ENCODE assay signal across 18 cellular contexts in genomic region chr2:179434357-179434756, GRCh38.
A peak's percentile ranks its signal among the peaks of the same experiment; 100 is the strongest.
DNase-seq lines count a peak whose midpoint lies in the region; ATAC-seq and TF ChIP-seq lines count a peak whose summit lies in the region.
"Had no signal": no experiment of that assay in that cellular context is flagged by ENCODE, and none has a peak within 500 bp of the region (broad histone marks: within the 10 kb centered on the region; RNA-seq: fewer than 3 reads in every experiment).

No MANE protein-coding gene starts in this region.

- 95 to 100% methylated on average over 1 of the region's 1 CpG for WGBS in GM23248 (ENCODE audit: low coverage in 1 of 2, low lambda C conversion rate in 2 of 2, missing lambda C conversion rate in 2 of 2), 2 experiments

- H3K36me3 Mint-ChIP-seq in WTC11 (no peaks in the 10 kb centered on the region), neural progenitor cell (no peaks in the 10 kb centered on the region), Caco-2 (ENCODE audit: insufficient read depth, unreplicated experiment) (no peaks in the 10 kb centered on the region)
- H3K36me3 Mint-ChIP-seq: CD14-positive monocyte; CD4-positive, alpha-beta memory T cell had no signal

- H3K27me3 ChIP-seq in GM23248 (replicated peaks; ENCODE audit: insufficient read depth) (no peaks in the 10 kb centered on the region), HCT116 (ENCODE audit: insufficient read depth, low read length) (no peaks in the 10 kb centered on the region), neural progenitor cell (no peaks in the 10 kb centered on the region), SJCRH30 (no peaks in the 10 kb centered on the region), Caco-2 (replicated peaks; ENCODE audit: control insufficient read depth, insufficient read depth, low read length) (no peaks in the 10 kb centered on the region)

- no peak for TF ChIP-seq POLR2A in HCT116 (IDR thresholded peaks at IDR 0.05; ENCODE audit: borderline replicate concordance, extremely low read depth, insufficient read depth, insufficient read length)

- ATAC-seq in HCT116 (no peak; the same call in 1 of the 2 replicates), WTC11 (peak; percentile 56)
- ATAC-seq: A549, GM12878 had no signal

- RAD21 ChIA-PET in HCT116 (lab: Charles Lee; ENCODE audit: low non-redundant PET in 1 of 2, low total read pairs in 2 of 2, uncharacterized antibody in 2 of 2, unreplicated experiment in 2 of 2) = no interaction called here

- H3K27me3 Mint-ChIP-seq in WTC11 (ENCODE audit: low read depth) = no peaks in the 10 kb centered on the region
- peaks cover 3% of the 10 kb centered on the region for H3K27me3 Mint-ChIP-seq in neural progenitor cell (ENCODE audit: insufficient read depth, low read depth)
- no peaks in the 10 kb centered on the region for H3K27me3 Mint-ChIP-seq in Caco-2 (ENCODE audit: insufficient read depth, unreplicated experiment)

- H3K27ac ChIP-seq in GM23248 = no peak overlapping the region
- H3K27ac ChIP-seq in HCT116 (ENCODE audit: low read depth, low read length) = no peak overlapping the region
- H3K27ac ChIP-seq in neural progenitor cell = no peak overlapping the region
- no peak overlapping the region for H3K27ac ChIP-seq in SJCRH30
- H3K27ac ChIP-seq: A549 had no signal

- H3K9me2 ChIP-seq in GM23248 (ENCODE audit: insufficient read depth) (no peaks in the 10 kb centered on the region), HCT116 (ENCODE audit: insufficient read depth) (no peaks in the 10 kb centered on the region)

- intact Hi-C loops in HCT116 (cut with micrococcal nuclease) (no loop called here), Caco-2 (cut with micrococcal nuclease; ENCODE audit: unreplicated experiment) (no loop called here)

- H3K27ac Mint-ChIP-seq in WTC11 (no peak overlapping the region; the same call in 1 of the 2 replicates), neural progenitor cell (no peak overlapping the region), Caco-2 (ENCODE audit: unreplicated experiment) (no peak overlapping the region)
- H3K27ac Mint-ChIP-seq: CD14-positive monocyte; CD4-positive, alpha-beta memory T cell had no signal

- no peak overlapping the region for H3K9ac ChIP-seq in GM23248
- H3K9ac ChIP-seq in HCT116 (ENCODE audit: low read length) = no peak overlapping the region
- H3K9ac ChIP-seq in neural progenitor cell = no peak overlapping the region

- peaks cover 4% of the 10 kb centered on the region for H3K4me1 ChIP-seq in GM23248 (ENCODE audit: insufficient read depth)
- H3K4me1 ChIP-seq in HCT116 (ENCODE audit: control insufficient read depth in 1 of 2, insufficient read depth in 2 of 2, low read length in 2 of 2) = no peaks in the 10 kb centered on the region
- peaks cover 10% of the 10 kb centered on the region for H3K4me1 ChIP-seq in neural progenitor cell
- H3K4me1 ChIP-seq in SJCRH30 = no peaks in the 10 kb centered on the region
- no peaks in the 10 kb centered on the region for H3K4me1 ChIP-seq in Caco-2
- H3K4me1 ChIP-seq: A549 had no signal

- no peaks in the 10 kb centered on the region for H3K9me3 ChIP-seq in GM23248 (ENCODE audit: low read depth)
- no peaks in the 10 kb centered on the region for H3K9me3 ChIP-seq in HCT116 (ENCODE audit: control insufficient read depth in 1 of 2, insufficient read depth in 1 of 2, low read depth in 1 of 2, low read length in 2 of 2)
- H3K9me3 ChIP-seq in neural progenitor cell (ENCODE audit: low read depth) = no peaks in the 10 kb centered on the region
- H3K9me3 ChIP-seq in SJCRH30 (replicated peaks) = no peaks in the 10 kb centered on the region
- no peaks in the 10 kb centered on the region for H3K9me3 ChIP-seq in Caco-2
- H3K9me3 ChIP-seq: A549 had no signal

- H3K79me2 ChIP-seq in GM23248 (ENCODE audit: insufficient read depth) = no peaks in the 10 kb centered on the region
- H3K79me2 ChIP-seq in HCT116 (ENCODE audit: insufficient read depth, low read length) = no peaks in the 10 kb centered on the region
- H3K79me2 ChIP-seq in neural progenitor cell (ENCODE audit: low read depth) = no peaks in the 10 kb centered on the region

- in situ Hi-C loops in GM23248 (cut with MboI) = no loop called here

- H3K9me3 Mint-ChIP-seq in WTC11 (no peaks in the 10 kb centered on the region), neural progenitor cell (no peaks in the 10 kb centered on the region), Caco-2 (ENCODE audit: unreplicated experiment) (no peaks in the 10 kb centered on the region)
- H3K9me3 Mint-ChIP-seq: CD14-positive monocyte; CD4-positive, alpha-beta memory T cell had no signal

- TF ChIP-seq CTCF in HCT116 (IDR thresholded peaks at IDR 0.05 in 2 of 3, conservative IDR thresholded peaks at IDR 0.05 in 1 of 3; ENCODE audit: borderline replicate concordance in 1 of 3, insufficient read depth in 1 of 3, low read depth in 2 of 3, low read length in 2 of 3) = no peak
- no peak for TF ChIP-seq CTCF in WTC11 (IDR thresholded peaks at IDR 0.05)
- peak; percentile 9 for TF ChIP-seq CTCF in neural progenitor cell (IDR thresholded peaks at IDR 0.05)
- no peak for TF ChIP-seq CTCF in Caco-2 (IDR thresholded peaks at IDR 0.05; ENCODE audit: insufficient read depth in 1 of 2, low read depth in 1 of 2, low read length in 1 of 2, severe bottlenecking in 1 of 2, unreplicated experiment in 1 of 2)

- BruUV-seq in HCT116 (replicated peaks; lab: Mats Ljungman, UMichigan) = no TSS peak
- no TSS peak for BruUV-seq in Caco-2 (replicated peaks; lab: Mats Ljungman, UMichigan)

- H3K4me3 Mint-ChIP-seq in WTC11 (no peak overlapping the region), neural progenitor cell (no peak overlapping the region), Caco-2 (ENCODE audit: unreplicated experiment) (no peak overlapping the region)
- H3K4me3 Mint-ChIP-seq: CD14-positive monocyte; CD4-positive, alpha-beta memory T cell had no signal

- peak overlapping the region; percentile 75 for H2AFZ ChIP-seq in GM23248
- H2AFZ ChIP-seq in HCT116 (ENCODE audit: low read depth, low read length, poor library complexity, severe bottlenecking) = no peak overlapping the region
- H2AFZ ChIP-seq in neural progenitor cell (replicated peaks) = no peak overlapping the region

- H4K20me1 ChIP-seq in GM23248 (ENCODE audit: insufficient read depth) (no peaks in the 10 kb centered on the region), HCT116 (ENCODE audit: insufficient read depth) (no peaks in the 10 kb centered on the region), neural progenitor cell (ENCODE audit: low read depth) (no peaks in the 10 kb centered on the region)

- no peaks in the 10 kb centered on the region for H3K36me3 ChIP-seq in GM23248 (ENCODE audit: low read depth)
- H3K36me3 ChIP-seq in HCT116 (ENCODE audit: control insufficient read depth in 1 of 2, insufficient read depth in 2 of 2, low read length in 2 of 2) = no peaks in the 10 kb centered on the region
- H3K36me3 ChIP-seq in neural progenitor cell = no peaks in the 10 kb centered on the region
- no peaks in the 10 kb centered on the region for H3K36me3 ChIP-seq in SJCRH30
- no peaks in the 10 kb centered on the region for H3K36me3 ChIP-seq in Caco-2 (ENCODE audit: control insufficient read depth, insufficient read depth, low read length)

- H3K4me1 Mint-ChIP-seq in WTC11 = peaks cover 34% of the 10 kb centered on the region
- peaks cover 4% of the 10 kb centered on the region for H3K4me1 Mint-ChIP-seq in neural progenitor cell
- H3K4me1 Mint-ChIP-seq in Caco-2 (ENCODE audit: low read depth, unreplicated experiment) = peaks cover 1% of the 10 kb centered on the region
- H3K4me1 Mint-ChIP-seq: CD14-positive monocyte; CD4-positive, alpha-beta memory T cell had no signal

- DNase-seq in GM23248 (no peak), HCT116 (ENCODE audit: low read depth, low spot score) (no peak), WTC11 (ENCODE audit: low spot score) (no peak), neural progenitor cell (ENCODE audit: low spot score) (no peak), C1 segment of cervical spinal cord (lab: John Stamatoyannopoulos, UW) (no peak), SJCRH30 (no peak), Caco-2 (no peak)
- DNase-seq: AML-193; Calu3; CD4-positive, alpha-beta memory T cell; DMS53; DND-41; EL; HCEC 1CT; KG1 had no signal

- H3K4me2 ChIP-seq in GM23248 (ENCODE audit: unreplicated experiment) (no peak overlapping the region), HCT116 (ENCODE audit: low read length) (no peak overlapping the region), neural progenitor cell (no peak overlapping the region)
- H3K4me2 ChIP-seq: A549 had no signal

- CTCF ChIA-PET in HCT116 (lab: Charles Lee) = interaction anchor here (0.6 kb wide), 1 partner anchor 11 kb away, joined by 3 read pairs; no protein-coding TSS in a partner anchor
- CTCF ChIA-PET in WTC11 (lab: Charles Lee) = interaction anchor here (0.9 to 1.0 kb wide), 4 partner anchors 9 to 23 kb away, joined by 3 to 4 read pairs (median 3); no protein-coding TSS in a partner anchor
- CTCF ChIA-PET in Caco-2 (lab: Charles Lee) = no interaction called here

- POLR2A ChIA-PET in HCT116 (lab: Charles Lee) = no interaction called here
- POLR2A ChIA-PET in WTC11 (lab: Charles Lee) = no interaction called here
- POLR2A ChIA-PET in Caco-2 (lab: Charles Lee) = no interaction called here

- H3K4me3 ChIP-seq in GM23248 (no peak overlapping the region), HCT116 (replicated peaks in 1 of 2; ENCODE audit: low read depth in 1 of 2, low read length in 2 of 2) (no peak overlapping the region), neural progenitor cell (no peak overlapping the region), SJCRH30 (no peak overlapping the region), Caco-2 (ENCODE audit: low read depth, low read length) (no peak overlapping the region)
- H3K4me3 ChIP-seq: A549, GM12878 had no signal

- TF ChIP-seq RAD21 in HCT116 (IDR thresholded peaks at IDR 0.05; ENCODE audit: low read depth) = peak; percentile 15; the same call in 1 of the 2 replicates

- H3F3A ChIP-seq in GM23248 (ENCODE audit: insufficient read depth) (no peaks in the 10 kb centered on the region), neural progenitor cell (ENCODE audit: low read depth) (peaks cover 14% of the 10 kb centered on the region)

TF ChIP-seq in WTC11, 78 proteins besides CTCF, POLR2A, EP300 and RAD21 (continues in another document):
- TF ChIP-seq MXD4 (CRISPR knock-in tag; IDR thresholded peaks at IDR 0.05; ENCODE audit: borderline replicate concordance) = no peak
- no peak for TF ChIP-seq ZNF219 (CRISPR knock-in tag; IDR thresholded peaks at IDR 0.05; ENCODE audit: borderline replicate concordance)
- TF ChIP-seq TEAD4 (CRISPR knock-in tag; IDR thresholded peaks at IDR 0.05) = no peak
- TF ChIP-seq HMGA2 (CRISPR knock-in tag; IDR thresholded peaks at IDR 0.05) = no peak
- TF ChIP-seq ZNF232 (CRISPR knock-in tag; IDR thresholded peaks at IDR 0.05) = no peak
- TF ChIP-seq ESRRA (CRISPR knock-in tag; IDR thresholded peaks at IDR 0.05; ENCODE audit: borderline replicate concordance) = no peak
- TF ChIP-seq KAT7 (CRISPR knock-in tag; IDR thresholded peaks at IDR 0.05; ENCODE audit: borderline replicate concordance) = no peak
- TF ChIP-seq FOXK1 (CRISPR knock-in tag; IDR thresholded peaks at IDR 0.05) = no peak
- no peak for TF ChIP-seq GTF2I (CRISPR knock-in tag; conservative IDR thresholded peaks at IDR 0.05)
- TF ChIP-seq MYBL2 (CRISPR knock-in tag; IDR thresholded peaks at IDR 0.05) = no peak
- no peak for TF ChIP-seq ZNF423 (CRISPR knock-in tag; IDR thresholded peaks at IDR 0.05)
